In genomic region chr2:127408004-127408806, GRCh38 we compare ENCODE assay signal across 1 cellular context.
TF ChIP-seq lines count a peak whose summit lies in the region.

No MANE protein-coding gene starts in this region.

TF ChIP-seq in A549, 52 proteins besides CTCF, POLR2A, EP300 and RAD21 (continued from another document):
- TF ChIP-seq ELK1 (IDR thresholded peaks at IDR 0.05; ENCODE audit: low read depth, low read length) = no peak
- no peak for TF ChIP-seq EHMT2 (IDR thresholded peaks at IDR 0.05; ENCODE audit: low read depth)
- TF ChIP-seq JUNB (IDR thresholded peaks at IDR 0.05) = peak; percentile 97
- TF ChIP-seq PBX3 (IDR thresholded peaks at IDR 0.05) = 0 out of 2 replicates have a peak, but pooled peaks have one; percentile 22
- 0 out of 2 replicates have a peak, but pooled peaks have one; percentile 16 for TF ChIP-seq HOXB5 (CRISPR knock-in tag; IDR thresholded peaks at IDR 0.05)
- TF ChIP-seq GATA3 (IDR thresholded peaks at IDR 0.05; ENCODE audit: borderline replicate concordance) = peak; percentile 84
- TF ChIP-seq RARB (CRISPR knock-in tag; IDR thresholded peaks at IDR 0.05) = no peak
- TF ChIP-seq PHF8 (IDR thresholded peaks at IDR 0.05; ENCODE audit: borderline replicate concordance, low read depth) = peak; percentile 67; the same call in 1 of the 2 replicates
- TF ChIP-seq FOSL2 (IDR thresholded peaks at IDR 0.05) = peak; percentile 98
- TF ChIP-seq FOSL2 (CRISPR knock-in tag; IDR thresholded peaks at IDR 0.05) = peak; percentile 99
- TF ChIP-seq MAX (IDR thresholded peaks at IDR 0.05) = peak; percentile 70
- TF ChIP-seq BCL3 (IDR thresholded peaks at IDR 0.05) = peak; percentile 70; the same call in 2 of the 3 replicates
- 0 out of 2 replicates have a peak, but pooled peaks have one; percentile 16 for TF ChIP-seq EHF (CRISPR knock-in tag; IDR thresholded peaks at IDR 0.05)
- peak; percentile 58 for TF ChIP-seq MYC (IDR thresholded peaks at IDR 0.05; ENCODE audit: borderline replicate concordance, low read length)
- TF ChIP-seq NR3C1 (IDR thresholded peaks at IDR 0.05) = no peak
- TF ChIP-seq NFE2L2 (conservative IDR thresholded peaks at IDR 0.05; ENCODE audit: low read length) = 0 out of 2 replicates have a peak, but pooled peaks have one; percentile 15
